Comparison of ENCODE assay signal across 8 cellular contexts in the genomic region with DNA sequence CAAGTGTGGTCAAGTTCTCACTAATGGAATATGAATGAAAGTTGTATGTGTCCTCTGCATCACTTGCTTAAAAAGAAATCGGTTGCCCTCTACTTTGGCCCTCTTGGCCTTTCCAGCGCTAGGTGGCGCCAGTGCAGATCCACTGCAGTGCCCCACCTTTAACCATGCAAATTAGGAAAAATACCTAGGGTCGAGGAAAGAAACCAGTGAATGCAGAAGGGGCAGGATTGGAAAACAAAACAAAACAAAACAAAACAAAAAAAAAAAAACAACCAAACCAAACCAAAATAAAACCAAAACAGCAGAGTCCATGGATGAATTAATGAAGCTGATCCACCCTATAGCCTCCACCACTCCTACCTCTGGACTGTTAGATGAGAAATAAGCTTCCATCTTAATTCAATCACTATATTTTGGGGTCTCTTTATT. TPM values are rescaled to one million over a fixed set of nuclear protein-coding genes. Genes with fewer than 3 reads are reported as not detected.
DNase-seq lines count a peak whose midpoint lies in the region; ATAC-seq and TF ChIP-seq lines count a peak whose summit lies in the region.

No MANE protein-coding gene starts in this region.

- H3K9me3 ChIP-seq in ascending aorta = no peaks in the 10 kb centered on the region

- TF ChIP-seq CTCF in ascending aorta (IDR thresholded peaks at IDR 0.05) = peak; percentile 56 to 86 (median 83)

- H3K27ac ChIP-seq in ascending aorta = peak overlapping the region; percentile 98 to 99

- H3K27me3 Mint-ChIP-seq in T-helper 2 cell treated with Interferon-gamma antibody and Interleukin-4, amounts not matched to agents 5 μg/mL and 100 μg/mL, for 36 hours (ENCODE audit: low read depth) = peaks cover 4% of the 10 kb centered on the region
- H3K27me3 Mint-ChIP-seq in immature natural killer cell (ENCODE audit: low read depth in 3 of 3) = peaks cover 19 to 30% (median 29%) of the 10 kb centered on the region in 3 donors

- intact Hi-C loops in ascending aorta (cut with DNase I) = loop anchor here (1.0 to 10.0 kb wide), 4 partner anchors 171 to 449 kb away; a partner anchor contains a TSS

- DNase-seq in EL = peak; percentile 68
- DNase-seq in NCI-H1092 treated with DMSO at 0.1 percent for 48 hours (lab: John Stamatoyannopoulos, UW) = peak; percentile 55
- DNase-seq in T-helper 2 cell treated with Interferon-gamma antibody and Interleukin-4, amounts not matched to agents 5 μg/mL and 100 μg/mL, for 36 hours (ENCODE audit: low spot score) = peak; percentile 67
- DNase-seq in ascending aorta (ENCODE audit: low spot score in 2 of 2) = peak in 1 of 2 donors; percentile 89
- DNase-seq in immature natural killer cell = peak; percentile 64 to 69 (median 67)
- peak; percentile 48 to 73 for DNase-seq in stimulated activated CD4-positive, alpha-beta T cell treated with anti-CD3 and anti-CD28 coated beads, Interleukin-15, amount 100 ng/mL, for 48 hours (ENCODE audit: low read depth in 2 of 2)

- H3K4me1 Mint-ChIP-seq in T-helper 2 cell treated with Interferon-gamma antibody and Interleukin-4, amounts not matched to agents 5 μg/mL and 100 μg/mL, for 36 hours (ENCODE audit: low read depth) = peaks cover 31% of the 10 kb centered on the region
- H3K4me1 Mint-ChIP-seq in immature natural killer cell = peaks cover 27% of the 10 kb centered on the region in 2 donors

- ATAC-seq in GM21717 (IDR thresholded peaks at IDR 0.05; ENCODE audit: unreplicated experiment) = no peak
- ATAC-seq in HG02571 (IDR thresholded peaks at IDR 0.05; ENCODE audit: unreplicated experiment) = no peak

- H3K27ac Mint-ChIP-seq in T-helper 2 cell treated with Interferon-gamma antibody and Interleukin-4, amounts not matched to agents 5 μg/mL and 100 μg/mL, for 36 hours = no peak overlapping the region
- H3K27ac Mint-ChIP-seq in immature natural killer cell = no peak overlapping the region

- H3K36me3 Mint-ChIP-seq in T-helper 2 cell treated with Interferon-gamma antibody and Interleukin-4, amounts not matched to agents 5 μg/mL and 100 μg/mL, for 36 hours (ENCODE audit: low read depth) = no peaks in the 10 kb centered on the region
- H3K36me3 Mint-ChIP-seq in immature natural killer cell = peaks cover 0 to 7% (median 0%) of the 10 kb centered on the region in 3 donors

- no peaks in the 10 kb centered on the region for H3K9me3 Mint-ChIP-seq in T-helper 2 cell treated with Interferon-gamma antibody and Interleukin-4, amounts not matched to agents 5 μg/mL and 100 μg/mL, for 36 hours
- peaks cover 0 to 8% (median 3%) of the 10 kb centered on the region in 6 donors for H3K9me3 Mint-ChIP-seq in immature natural killer cell

- no peak overlapping the region for H3K4me3 ChIP-seq in ascending aorta

- no peaks in the 10 kb centered on the region for H3K36me3 ChIP-seq in ascending aorta

- no peaks in the 10 kb centered on the region for H3K27me3 ChIP-seq in ascending aorta

- H3K4me3 Mint-ChIP-seq in T-helper 2 cell treated with Interferon-gamma antibody and Interleukin-4, amounts not matched to agents 5 μg/mL and 100 μg/mL, for 36 hours = no peak overlapping the region
- H3K4me3 Mint-ChIP-seq in immature natural killer cell = no peak overlapping the region

- H3K4me1 ChIP-seq in ascending aorta = peaks cover 6 to 11% of the 10 kb centered on the region in 2 donors

RNA-seq across cellular contexts. Expression of a gene that starts 12.9 kb away (rescaled TPM):
- 14.6 TPM for total RNA-seq in ascending aorta
- polyA plus RNA-seq in immature natural killer cell = 10 to 100 TPM; 28.7 to 54.4 (median 33.4) TPM

RNA-seq across cellular contexts. Expression of a gene that starts 27.4 kb away (rescaled TPM):
- 31.5 TPM for total RNA-seq in ascending aorta
- polyA plus RNA-seq in immature natural killer cell = 100 to 1,000 TPM; 163 to 242 (median 169) TPM
